8 cellular contexts compared by ENCODE assay signal in the genomic region with DNA sequence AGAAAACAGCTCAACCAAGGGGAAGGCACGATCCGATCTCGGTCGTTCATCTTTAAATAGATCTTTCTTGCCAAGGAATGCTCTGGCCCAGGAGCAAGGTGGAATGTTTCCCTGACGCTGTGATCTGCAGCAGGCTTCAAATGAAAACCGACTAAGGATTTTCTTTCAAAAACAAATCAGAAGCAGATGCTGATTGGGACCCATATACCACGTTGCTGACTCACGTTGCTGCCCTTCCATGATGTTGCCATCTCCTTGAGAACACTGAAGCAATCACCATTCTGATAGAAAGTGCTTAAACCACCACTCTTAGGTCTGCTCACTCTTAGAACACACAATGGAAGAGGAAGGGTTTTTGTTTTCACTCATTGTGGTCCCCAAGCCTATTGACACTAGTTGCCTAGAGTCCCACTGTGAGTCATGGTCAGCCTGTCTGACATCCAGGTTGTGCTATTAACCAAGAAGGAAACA. TPM values are rescaled to one million over a fixed set of nuclear protein-coding genes. Genes with fewer than 3 reads are reported as not detected.
DNase-seq lines count a peak whose midpoint lies in the region; ATAC-seq and TF ChIP-seq lines count a peak whose summit lies in the region.

No MANE protein-coding gene starts in this region.

- H3K36me3 ChIP-seq in hepatocyte (replicated peaks; ENCODE audit: insufficient read depth, low read depth), result no peaks in the 10 kb centered on the region
- no peaks in the 10 kb centered on the region for H3K36me3 ChIP-seq in vagina
- H3K36me3 ChIP-seq in mucosa of descending colon (ENCODE audit: low read depth), result no peaks in the 10 kb centered on the region

- no peaks in the 10 kb centered on the region for H3K79me2 ChIP-seq in hepatocyte

- intact Hi-C loops in vagina (cut with DNase I), result no loop called here
- intact Hi-C loops in mucosa of descending colon (cut with DNase I, micrococcal nuclease), result no loop called here

- 34% methylated on average over 8 of the region's 8 CpGs for WGBS in hepatocyte (ENCODE audit: low lambda C conversion rate, missing lambda C conversion rate)

- no peak for ATAC-seq in mucosa of descending colon

- TF ChIP-seq POLR2A in vagina (IDR thresholded peaks at IDR 0.05), result no peak

- no peak overlapping the region for H3K4me2 ChIP-seq in hepatocyte

- no peaks in the 10 kb centered on the region for H3K9me2 ChIP-seq in hepatocyte (replicated peaks; ENCODE audit: insufficient read depth)

- DNase-seq in stimulated activated CD4-positive, alpha-beta T cell treated with anti-CD3 and anti-CD28 coated beads, Interleukin-1b, Interleukin-23, amount 100 ng/mL, for 48 hours, result peak; percentile 45
- no peak for DNase-seq in stimulated activated CD4-positive, alpha-beta T cell treated with anti-CD3 and anti-CD28 coated beads, Interleukin-4, amount 100 ng/mL, for 24 hours
- DNase-seq in RPMI7951 (ENCODE audit: low read depth) (peak; percentile 56), hepatocyte (ENCODE audit: low spot score) (peak; percentile 14), vagina (ENCODE audit: extremely low spot score in 2 of 2) (no peak), SW 1271 (lab: John Stamatoyannopoulos, UW) (no peak), mucosa of descending colon (no peak), NCI-H2081 treated with DMSO at 0.1 percent for 48 hours (lab: John Stamatoyannopoulos, UW) (no peak)

- H2AFZ ChIP-seq in hepatocyte, result no peak overlapping the region

- H3K4me1 ChIP-seq in hepatocyte (ENCODE audit: insufficient read depth) (no peaks in the 10 kb centered on the region), vagina (no peaks in the 10 kb centered on the region), mucosa of descending colon (ENCODE audit: low read depth) (peaks cover 4% of the 10 kb centered on the region)

- H3K27ac ChIP-seq in hepatocyte (no peak overlapping the region), vagina (peak overlapping the region; percentile 33)

- H3K9me3 ChIP-seq in hepatocyte (ENCODE audit: low read depth) (no peaks in the 10 kb centered on the region), vagina (no peaks in the 10 kb centered on the region), mucosa of descending colon (no peaks in the 10 kb centered on the region)

- H3K4me3 ChIP-seq in hepatocyte, result no peak overlapping the region
- no peak overlapping the region for H3K4me3 ChIP-seq in vagina
- H3K4me3 ChIP-seq in mucosa of descending colon, result no peak overlapping the region

- H3K27me3 ChIP-seq in hepatocyte (no peaks in the 10 kb centered on the region), vagina (no peaks in the 10 kb centered on the region)

- no peaks in the 10 kb centered on the region for H4K20me1 ChIP-seq in hepatocyte (ENCODE audit: insufficient read depth, poor library complexity, severe bottlenecking)

- TF ChIP-seq CTCF in hepatocyte (IDR thresholded peaks at IDR 0.05; ENCODE audit: poor library complexity) (no peak), vagina (IDR thresholded peaks at IDR 0.05) (no peak), mucosa of descending colon (IDR thresholded peaks at IDR 0.05) (no peak)

RNA-seq across cellular contexts. Expression of a gene that starts 26.1 kb away (rescaled TPM):
- 57.4 and 58.9 TPM in 2 replicates for total RNA-seq in RPMI7951 (2014; rRNA removed; shearing (Covaris generic))
- total RNA-seq in hepatocyte (133 and 143 TPM in 2 replicates), vagina (46.2 TPM), mucosa of descending colon (10 to 100 TPM; 42.4 to 60.7 (median 59.2) TPM)
- polyA plus RNA-seq in hepatocyte, result 90.7 and 126 TPM in 2 replicates

RNA-seq across cellular contexts. Expression of a gene that starts 51.5 kb away (rescaled TPM):
- total RNA-seq in RPMI7951 (2014; rRNA removed; shearing (Covaris generic)), result not detected in 2 replicates
- total RNA-seq in hepatocyte (1.1 and 2.0 TPM in 2 replicates), vagina (22.6 TPM), mucosa of descending colon (1 to 10 TPM; 1.3 to 4.6 (median 1.7) TPM)
- 1.7 and 1.8 TPM in 2 replicates for polyA plus RNA-seq in hepatocyte

Comparison
In these comparisons a context has a peak if more than half of its experiments do, and no peak if none do; other contexts are left out.
1. DNase-seq: peak in stimulated activated CD4-positive, alpha-beta T cell treated with anti-CD3 and anti-CD28 coated beads, Interleukin-1b, Interleukin-23, amount 100 ng/mL, for 48 hours (single experiment), RPMI7951 (single experiment) and hepatocyte (single experiment); none in stimulated activated CD4-positive, alpha-beta T cell treated with anti-CD3 and anti-CD28 coated beads, Interleukin-4, amount 100 ng/mL, for 24 hours (single experiment), vagina (0 of 2), SW 1271 (0 of 2), mucosa of descending colon (0 of 3) and NCI-H2081 treated with DMSO at 0.1 percent for 48 hours (single experiment).